ENCODE assay signal across 1 cellular context in the genomic region with DNA sequence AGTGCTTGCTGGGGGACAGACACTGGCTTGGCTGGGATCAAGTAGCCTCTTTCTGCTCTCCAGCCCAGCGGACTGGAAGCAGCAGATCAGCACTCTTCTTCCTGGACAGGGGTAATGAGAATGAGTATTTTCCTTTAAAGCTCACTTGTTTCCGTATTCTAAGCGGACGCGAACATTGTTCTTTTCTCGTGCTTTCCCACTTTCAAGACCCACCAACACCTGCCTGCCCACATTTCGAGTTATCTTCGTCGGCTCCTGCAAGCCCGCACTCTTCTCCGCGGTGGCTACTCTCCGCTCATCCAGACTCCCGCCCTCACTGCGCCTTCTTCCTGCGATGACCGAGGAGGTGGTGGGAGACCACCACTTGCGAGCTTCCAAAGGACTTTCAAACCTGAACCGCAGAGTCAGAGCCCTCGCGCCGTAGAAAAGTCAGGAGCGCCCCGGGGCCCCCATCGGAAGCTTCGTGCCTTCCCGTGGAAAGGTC.
TF ChIP-seq lines count a peak whose summit lies in the region.

No MANE protein-coding gene starts in this region.

TF ChIP-seq in endothelial cell of umbilical vein, 7 proteins besides CTCF, POLR2A, EP300 and RAD21 (continued from another document):
- TF ChIP-seq GATA2 (IDR thresholded peaks at IDR 0.05; ENCODE audit: insufficient read depth, insufficient read length, low read depth, low read length) (no peak), POLR2AphosphoS5 (IDR thresholded peaks at IDR 0.05; ENCODE audit: insufficient read depth, low read depth, low read length) (no peak), MYC (IDR thresholded peaks at IDR 0.05; ENCODE audit: low read depth, low read length) (no peak)
